ENCODE assay signal across 11 cellular contexts in the genomic region with DNA sequence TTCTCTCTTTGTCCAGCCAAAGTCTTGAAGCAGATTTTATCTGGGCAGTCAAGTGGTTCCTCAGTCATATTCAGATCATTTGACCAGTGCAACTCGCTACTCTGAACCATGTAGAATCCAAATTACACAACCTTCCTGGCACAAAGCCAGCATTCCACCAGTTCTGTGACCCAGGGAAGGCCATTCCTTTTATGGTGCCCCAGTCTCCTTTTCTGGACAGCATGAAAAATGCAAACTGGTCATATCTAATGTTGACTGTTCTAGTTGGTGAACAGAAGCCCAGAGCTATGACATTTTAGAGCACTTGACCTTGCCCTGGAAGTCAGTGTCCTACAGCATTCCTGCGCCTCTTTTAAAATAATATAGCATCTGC.
A peak's percentile ranks its signal among the peaks of the same experiment; 100 is the strongest.
DNase-seq lines count a peak whose midpoint lies in the region; ATAC-seq, FAIRE-seq and TF ChIP-seq lines count a peak whose summit lies in the region.
"Had no signal": no experiment of that assay in that cellular context is flagged by ENCODE, and none has a peak within 500 bp of the region (broad histone marks: within the 10 kb centered on the region; RNA-seq: fewer than 3 reads in every experiment).

No MANE protein-coding gene starts in this region.

- no peaks in the 10 kb centered on the region for H3K27me3 Mint-ChIP-seq in astrocyte (ENCODE audit: low read depth, unreplicated experiment)
- H3K27me3 Mint-ChIP-seq: activated B cell treated with CpG ODN at 0.5 μM for 24 hours had no signal

- no peaks in the 10 kb centered on the region for H3K79me2 ChIP-seq in astrocyte (ENCODE audit: insufficient read depth, low read length)
- no peaks in the 10 kb centered on the region for H3K79me2 ChIP-seq in PC-9 (ENCODE audit: low read depth)

- H4K20me1 ChIP-seq in astrocyte (ENCODE audit: insufficient read depth, low read length) (no peaks in the 10 kb centered on the region), PC-9 (ENCODE audit: insufficient read depth) (no peaks in the 10 kb centered on the region)

- DNase-seq in GM04503 (ENCODE audit: low read depth) (peak; percentile 66), astrocyte (ENCODE audit: low read depth) (peak; percentile 86), left cardiac atrium (peak; percentile 75), skeletal muscle cell (ENCODE audit: low read depth) (peak; percentile 61), SKM-1 treated with dmso at 0.1 percent for 144 hours (lab: John Stamatoyannopoulos, UW; ENCODE audit: unreplicated experiment) (no peak), PC-9 (no peak)
- DNase-seq: activated B cell treated with CpG ODN at 0.5 μM for 24 hours, amygdala had no signal

- H3K4me3 ChIP-seq in astrocyte (ENCODE audit: insufficient read depth, low read depth, low read length), result no peak overlapping the region
- no peak overlapping the region for H3K4me3 ChIP-seq in skeletal muscle cell (ENCODE audit: low read depth, low read length)
- no peak overlapping the region for H3K4me3 ChIP-seq in PC-9

- no peak overlapping the region for H3K4me3 Mint-ChIP-seq in astrocyte (ENCODE audit: unreplicated experiment)
- H3K4me3 Mint-ChIP-seq: activated B cell treated with CpG ODN at 0.5 μM for 24 hours had no signal

- H2AFZ ChIP-seq in astrocyte (ENCODE audit: low read depth, low read length), result no peak overlapping the region
- no peak overlapping the region for H2AFZ ChIP-seq in PC-9

- intact Hi-C loops in left cardiac atrium (cut with DNase I), result loop anchor here in 1 of 2 donors (2.0 kb wide), 1 partner anchor 22 kb away; no protein-coding TSS in a partner anchor
- intact Hi-C loops in PC-9 (cut with micrococcal nuclease; ENCODE audit: unreplicated experiment), result no loop called here

- no TSS peak for BruUV-seq in PC-9 (replicated peaks; lab: Mats Ljungman, UMichigan)

- no peaks in the 10 kb centered on the region for H3K9me3 Mint-ChIP-seq in astrocyte (ENCODE audit: unreplicated experiment)
- H3K9me3 Mint-ChIP-seq: activated B cell treated with CpG ODN at 0.5 μM for 24 hours had no signal

- FAIRE-seq in astrocyte (lab: Jason Lieb, UNC), result peak; percentile 69
- FAIRE-seq: islet of Langerhans had no signal

- H3K4me1 ChIP-seq in astrocyte (ENCODE audit: insufficient read depth, low read length) (peaks cover 16% of the 10 kb centered on the region), PC-9 (replicated peaks; ENCODE audit: insufficient read depth) (no peaks in the 10 kb centered on the region)

- H3K4me2 ChIP-seq in astrocyte (ENCODE audit: low read length), result peak overlapping the region; percentile 65
- no peak overlapping the region for H3K4me2 ChIP-seq in PC-9

- H3K9me2 ChIP-seq in PC-9 (ENCODE audit: insufficient read depth), result no peaks in the 10 kb centered on the region

- no peaks in the 10 kb centered on the region for H3K9me3 ChIP-seq in astrocyte (ENCODE audit: insufficient read depth, low read depth, low read length)
- H3K9me3 ChIP-seq in PC-9 (ENCODE audit: insufficient read depth, low read depth), result no peaks in the 10 kb centered on the region

- H3F3A ChIP-seq in PC-9 (ENCODE audit: insufficient read depth, low read depth), result no peaks in the 10 kb centered on the region

- H3K36me3 Mint-ChIP-seq in astrocyte (ENCODE audit: low read depth, unreplicated experiment), result no peaks in the 10 kb centered on the region

- peaks cover 30% of the 10 kb centered on the region for H3K4me1 Mint-ChIP-seq in astrocyte (ENCODE audit: low read depth, unreplicated experiment)
- H3K4me1 Mint-ChIP-seq: activated B cell treated with CpG ODN at 0.5 μM for 24 hours had no signal

- ATAC-seq in left cardiac atrium (peak; percentile 90 to 92), HG03196 (IDR thresholded peaks at IDR 0.05; ENCODE audit: unreplicated experiment) (no peak), HG02759 (IDR thresholded peaks at IDR 0.05; ENCODE audit: unreplicated experiment) (no peak)

- H3K27ac Mint-ChIP-seq in astrocyte (ENCODE audit: unreplicated experiment), result peak overlapping the region; percentile 95
- H3K27ac Mint-ChIP-seq: activated B cell treated with CpG ODN at 0.5 μM for 24 hours had no signal

- peak overlapping the region; percentile 44 for H3K9ac ChIP-seq in astrocyte (ENCODE audit: low read length)

- CTCF ChIA-PET in PC-9 (lab: Charles Lee), result no interaction called here

- H3K27me3 ChIP-seq in astrocyte (ENCODE audit: insufficient read depth, low read length), result no peaks in the 10 kb centered on the region
- no peaks in the 10 kb centered on the region for H3K27me3 ChIP-seq in PC-9 (ENCODE audit: insufficient read depth, low read depth)

- H3K27ac ChIP-seq in astrocyte (ENCODE audit: low read depth, low read length), result peak overlapping the region; percentile 69
- no peak overlapping the region for H3K27ac ChIP-seq in PC-9

- TF ChIP-seq CTCF in astrocyte (IDR thresholded peaks at IDR 0.05; ENCODE audit: insufficient read depth, low read depth, low read length) (no peak), PC-9 (conservative IDR thresholded peaks at IDR 0.05) (no peak)

- POLR2A ChIA-PET in PC-9 (lab: Charles Lee; ENCODE audit: unreplicated experiment), result no interaction called here

- H3K36me3 ChIP-seq in astrocyte (ENCODE audit: insufficient read depth, low read length), result no peaks in the 10 kb centered on the region
- H3K36me3 ChIP-seq in PC-9 (ENCODE audit: low read depth), result no peaks in the 10 kb centered on the region

Comparison
In these comparisons a context has a peak if more than half of its experiments do, and no peak if none do; other contexts are left out.
1. DNase-seq: peak in GM04503 (single experiment), astrocyte (single experiment), left cardiac atrium (single experiment) and skeletal muscle cell (single experiment); none in SKM-1 treated with dmso at 0.1 percent for 144 hours (single experiment) and PC-9 (0 of 2).
2. ATAC-seq: peak in left cardiac atrium (2 of 2); none in HG03196 (single experiment) and HG02759 (single experiment).